1 cellular context compared by ENCODE assay signal in genomic region chr4:109730294-109731051, GRCh38.
TF ChIP-seq lines count a peak whose summit lies in the region.

No MANE protein-coding gene starts in this region.

TF ChIP-seq in HEK293, 187 proteins besides CTCF, POLR2A, EP300 and RAD21 (continued from another document):
- peak; percentile 59; the same call in 1 of the 2 replicates for TF ChIP-seq HIC1 (tag by site-specific recombination; IDR thresholded peaks at IDR 0.05)
- no peak for TF ChIP-seq ZNF174 (tag by site-specific recombination; IDR thresholded peaks at IDR 0.05)
- no peak for TF ChIP-seq ZNF785 (tag by site-specific recombination; IDR thresholded peaks at IDR 0.05)
- no peak for TF ChIP-seq ZNF157 (tag by site-specific recombination; IDR thresholded peaks at IDR 0.05)
- TF ChIP-seq OSR2 (tag by site-specific recombination; IDR thresholded peaks at IDR 0.05): no peak
- TF ChIP-seq ZIC2 (tag by site-specific recombination; IDR thresholded peaks at IDR 0.05): peak; percentile 72
- no peak for TF ChIP-seq ZBTB6 (tag by site-specific recombination; IDR thresholded peaks at IDR 0.05)
- TF ChIP-seq ZBTB8A (tag by site-specific recombination; IDR thresholded peaks at IDR 0.05): no peak; the same call in 1 of the 2 replicates
- no peak for TF ChIP-seq EGR2 (tag by site-specific recombination; IDR thresholded peaks at IDR 0.05; ENCODE audit: low read depth)
- no peak for TF ChIP-seq ZNF311 (tag by site-specific recombination; IDR thresholded peaks at IDR 0.05; ENCODE audit: borderline replicate concordance)
- no peak for TF ChIP-seq ZNF114 (tag by site-specific recombination; IDR thresholded peaks at IDR 0.05)
- TF ChIP-seq SALL2 (tag by site-specific recombination; IDR thresholded peaks at IDR 0.05; ENCODE audit: borderline replicate concordance): no peak
- no peak for TF ChIP-seq ZSCAN4 (tag by site-specific recombination; IDR thresholded peaks at IDR 0.05)
- TF ChIP-seq ZNF629 (tag by site-specific recombination; IDR thresholded peaks at IDR 0.05): no peak
- TF ChIP-seq ZBTB20 (tag by site-specific recombination; IDR thresholded peaks at IDR 0.05): peak; percentile 45; the same call in 1 of the 2 replicates
- TF ChIP-seq ZNF560 (tag by site-specific recombination; IDR thresholded peaks at IDR 0.05; ENCODE audit: borderline replicate concordance): no peak
- no peak for TF ChIP-seq ZSCAN18 (tag by site-specific recombination; IDR thresholded peaks at IDR 0.05)
- no peak for TF ChIP-seq MYNN (tag by site-specific recombination; IDR thresholded peaks at IDR 0.05; ENCODE audit: borderline replicate concordance)
- TF ChIP-seq PRDM6 (tag by site-specific recombination; IDR thresholded peaks at IDR 0.05): peak; percentile 32; the same call in 1 of the 2 replicates
- TF ChIP-seq ZNF24 (tag by site-specific recombination; IDR thresholded peaks at IDR 0.05): no peak
- no peak for TF ChIP-seq ZNF596 (tag by site-specific recombination; IDR thresholded peaks at IDR 0.05)
- no peak for TF ChIP-seq SETDB1 (IDR thresholded peaks at IDR 0.05; ENCODE audit: insufficient read length, low read length)
